In the genomic region with DNA sequence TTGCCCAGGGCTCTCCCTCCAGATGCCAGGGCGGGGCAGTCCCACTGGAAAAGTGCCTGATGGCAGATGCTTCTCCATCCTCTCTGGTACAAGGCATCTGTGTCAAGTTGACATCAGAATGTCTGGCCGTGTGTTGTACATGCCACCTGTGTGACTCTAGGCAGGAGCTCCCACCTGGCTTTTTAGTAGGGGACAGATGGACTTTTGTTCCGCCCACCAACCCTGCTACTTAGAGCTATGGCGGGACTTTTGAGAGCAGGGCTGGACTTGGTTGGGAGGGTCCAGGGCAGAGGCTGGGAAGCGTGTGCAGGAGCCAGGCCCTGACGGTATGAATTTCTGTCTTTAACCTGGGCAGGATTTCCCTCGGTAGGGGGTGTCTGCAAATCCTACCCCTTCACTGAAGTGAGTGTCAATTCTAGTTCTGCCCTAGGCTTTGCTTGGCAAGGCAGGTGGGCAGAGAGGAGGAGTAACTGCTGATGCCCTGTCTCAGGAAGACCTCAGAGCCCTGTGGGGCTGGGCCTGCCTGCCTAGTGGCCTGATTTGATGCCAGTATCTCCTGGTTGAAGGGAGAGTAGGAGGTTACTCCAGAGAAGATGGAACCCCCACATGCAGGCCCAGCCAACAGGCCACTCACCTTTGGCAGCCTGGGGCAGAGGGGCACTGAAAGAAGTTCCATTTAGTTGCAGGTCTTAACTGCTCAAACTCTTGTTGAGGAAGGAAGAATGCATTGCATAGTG, we compare ENCODE assay signal across 14 cellular contexts.
DNase-seq lines count a peak whose midpoint lies in the region; ATAC-seq and TF ChIP-seq lines count a peak whose summit lies in the region.
"Had no signal": no experiment of that assay in that cellular context is flagged by ENCODE, and none has a peak within 500 bp of the region (broad histone marks: within the 10 kb centered on the region; RNA-seq: fewer than 3 reads in every experiment).

No MANE protein-coding gene starts in this region.

- H4K8ac ChIP-seq in IMR-90 (ENCODE audit: low read depth in 2 of 2, low read length in 2 of 2) = peak overlapping the region; percentile 4 to 5; a peak in 2 of 4 replicates

- no peak for TF ChIP-seq POLR2A in IMR-90 (IDR thresholded peaks at IDR 0.05; ENCODE audit: low read depth, low read length)
- no peak for TF ChIP-seq POLR2A in spleen (IDR thresholded peaks at IDR 0.05)

- 0 out of 2 replicates have a peak overlapping the region, but pooled peaks have one; percentile 3 for H2BK120ac ChIP-seq in IMR-90 (ENCODE audit: low read depth, low read length)

- H2BK15ac ChIP-seq in IMR-90 (ENCODE audit: low read depth, low read length) = no peak overlapping the region

- H3K27me3 ChIP-seq in IMR-90 (ENCODE audit: control insufficient read depth, insufficient read depth, low read length) (peaks cover 7% of the 10 kb centered on the region; the same call in 1 of the 2 replicates), spleen (replicated peaks in 1 of 7) (no peaks in the 10 kb centered on the region), H7 (ENCODE audit: control insufficient read depth, insufficient read depth, low read length) (no peaks in the 10 kb centered on the region)

- H3K9me3 Mint-ChIP-seq in activated naive CD4-positive, alpha-beta T cell treated with anti-CD3 and anti-CD28 coated beads, Interleukin-2, amount 50 U/mL, for 72 hours = no peaks in the 10 kb centered on the region

- H2AK9ac ChIP-seq in IMR-90 (replicated peaks; ENCODE audit: low read depth, low read length, poor library complexity) = no peak overlapping the region

- POLR2A ChIA-PET in IMR-90 (lab: Charles Lee; ENCODE audit: unreplicated experiment) = no interaction called here

- H3K23ac ChIP-seq in IMR-90 (ENCODE audit: low read depth, low read length) = no peak overlapping the region

- TF ChIP-seq CTCF in IMR-90 (conservative IDR thresholded peaks at IDR 0.05; ENCODE audit: low read depth, low read length) (no peak), spleen (IDR thresholded peaks at IDR 0.05 in 8 of 11, conservative IDR thresholded peaks at IDR 0.05 in 3 of 11) (no peak)

- H4K5ac ChIP-seq in IMR-90 (ENCODE audit: low read depth, low read length) = 0 out of 2 replicates have a peak overlapping the region, but pooled peaks have one; percentile 32

- H3K4me3 ChIP-seq in IMR-90 (ENCODE audit: insufficient read depth, low read depth, low read length) (no peak overlapping the region), spleen (no peak overlapping the region), H7 (ENCODE audit: insufficient read depth, low read depth, low read length) (no peak overlapping the region)

- no peak overlapping the region; the same call in 1 of the 2 replicates for H4K91ac ChIP-seq in IMR-90 (ENCODE audit: insufficient read depth, low read depth, low read length)

- H2AK5ac ChIP-seq in IMR-90 (ENCODE audit: low read depth, low read length) = no peak overlapping the region

- no peak for TF ChIP-seq RAD21 in IMR-90 (IDR thresholded peaks at IDR 0.05; ENCODE audit: low read length)

- dilution Hi-C loops in IMR-90 (cut with HindIII; ENCODE audit: low sequenced_read_pairs, unreplicated experiment) = no loop called here

- no peak overlapping the region for H2BK20ac ChIP-seq in IMR-90 (ENCODE audit: low read depth, low read length)

- DNase-seq in IMR-90 = no peak
- DNase-seq in NCI-H524 treated with DMSO at 0.1 percent for 48 hours (lab: John Stamatoyannopoulos, UW) = peak; percentile 95
- peak; percentile 82 for DNase-seq in mesenteric fat pad (ENCODE audit: low spot score)
- DNase-seq in spleen = peak; percentile 51
- no peak for DNase-seq in DMS153 (lab: John Stamatoyannopoulos, UW)
- DNase-seq in activated naive CD4-positive, alpha-beta T cell treated with anti-CD3 and anti-CD28 coated beads, Interleukin-2, amount 50 U/mL, for 72 hours (ENCODE audit: low spot score in 2 of 2) = no peak
- no peak for DNase-seq in H7
- DNase-seq: NCI-H1048, NCI-H1436 treated with DMSO at 0.1 percent for 48 hours, NCI-H2081 treated with DMSO at 0.1 percent for 48 hours, NCI-H2227 treated with DMSO at 0.1 percent for 48 hours, NCI-H526 treated with DMSO at 0.1 percent for 48 hours, SHP77 treated with DMSO at 0.1 percent for 48 hours had no signal

- no peaks in the 10 kb centered on the region for H3K79me1 ChIP-seq in IMR-90 (ENCODE audit: low read depth in 1 of 2, low read length in 2 of 2)

- CTCF ChIA-PET in IMR-90 (lab: Yijun Ruan, JAX) = no interaction called here

- peaks cover 13% of the 10 kb centered on the region for H3K4me1 ChIP-seq in IMR-90 (ENCODE audit: control insufficient read depth, insufficient read depth, low read length)
- no peaks in the 10 kb centered on the region for H3K4me1 ChIP-seq in spleen

- no peaks in the 10 kb centered on the region; the same call in 1 of the 2 replicates for H3K9me1 ChIP-seq in IMR-90 (ENCODE audit: insufficient read depth, low read length)

- in situ Hi-C loops in IMR-90 (cut with MboI; ENCODE audit: low sequenced_read_pairs) = no loop called here

- H3K18ac ChIP-seq in IMR-90 (ENCODE audit: low read depth, low read length) = no peak overlapping the region

- H3K56ac ChIP-seq in IMR-90 (ENCODE audit: extremely low read depth, insufficient read depth, low read length) = no peak overlapping the region

- H3K4me2 ChIP-seq in IMR-90 (ENCODE audit: low read depth, low read length) = no peak overlapping the region

- ATAC-seq in IMR-90 (ENCODE audit: low read depth) = no peak
- no peak for ATAC-seq in activated naive CD4-positive, alpha-beta T cell treated with anti-CD3 and anti-CD28 coated beads, Interleukin-2, amount 50 U/mL, for 72 hours

- H3K36me3 ChIP-seq in IMR-90 (ENCODE audit: control insufficient read depth, insufficient read depth, low read length) = no peaks in the 10 kb centered on the region
- H3K36me3 ChIP-seq in spleen = no peaks in the 10 kb centered on the region
- H3K36me3 ChIP-seq in H7 (replicated peaks; ENCODE audit: control insufficient read depth, insufficient read depth, low read length) = no peaks in the 10 kb centered on the region

- no peak overlapping the region for H2AFZ ChIP-seq in IMR-90 (replicated peaks; ENCODE audit: low read length, poor library complexity)

- no peaks in the 10 kb centered on the region for H4K20me1 ChIP-seq in IMR-90 (ENCODE audit: insufficient read depth, low read length)

- no peak overlapping the region for H3K27ac ChIP-seq in IMR-90 (ENCODE audit: insufficient read depth, low read length)
- H3K27ac ChIP-seq in spleen = no peak overlapping the region
- H3K27ac ChIP-seq: C4-2B had no signal

- H3K9ac ChIP-seq in IMR-90 (ENCODE audit: low read depth, low read length) = no peak overlapping the region

- no peaks in the 10 kb centered on the region for H3K36me3 Mint-ChIP-seq in activated naive CD4-positive, alpha-beta T cell treated with anti-CD3 and anti-CD28 coated beads, Interleukin-2, amount 50 U/mL, for 72 hours

- intact Hi-C loops in IMR-90 (cut with micrococcal nuclease) (no loop called here), spleen (cut with DNase I; ENCODE audit: low total_unique reads) (no loop called here)

- H3K14ac ChIP-seq in IMR-90 (replicated peaks; ENCODE audit: low read depth, low read length) = no peak overlapping the region

- H3K4ac ChIP-seq in IMR-90 (ENCODE audit: low read depth, low read length) = no peak overlapping the region

- H3K9me3 ChIP-seq in IMR-90 (ENCODE audit: control insufficient read depth, insufficient read depth, low read length) (peaks cover 3% of the 10 kb centered on the region; the same call in 1 of the 2 replicates), spleen (peaks cover 0 to 10% (median 0%) of the 10 kb centered on the region in 8 donors)

- H2BK5ac ChIP-seq in IMR-90 (ENCODE audit: low read depth, low read length, poor library complexity, severe bottlenecking) = no peak overlapping the region

- peak overlapping the region in 1 of 2 donors; percentile 36 for H3K27ac Mint-ChIP-seq in activated naive CD4-positive, alpha-beta T cell treated with anti-CD3 and anti-CD28 coated beads, Interleukin-2, amount 50 U/mL, for 72 hours

- BruUV-seq in IMR-90 (replicated peaks; lab: Mats Ljungman, UMichigan) = no TSS peak

- 80% methylated on average over 1 of the region's 7 CpGs; no CpG with 5 or more reads in 1 of the 2 experiments for WGBS in IMR-90 (ENCODE audit: extremely low coverage in 2 of 2, insufficient read length in 1 of 2), 2 experiments
- 71 to 97% (median 85%) methylated on average over 6 to 7 of the region's 7 CpGs for WGBS in spleen, 5 donors

TF ChIP-seq in IMR-90, 13 proteins besides CTCF, POLR2A, EP300 and RAD21 (continues in another document):
- no peak for TF ChIP-seq NFE2L2 (IDR thresholded peaks at IDR 0.05; ENCODE audit: low read depth, low read length)
- TF ChIP-seq RCOR1 (IDR thresholded peaks at IDR 0.05; ENCODE audit: insufficient replicate concordance, low read length) = no peak
- TF ChIP-seq FOS (IDR thresholded peaks at IDR 0.05; ENCODE audit: low read depth, low read length) = no peak
- no peak for TF ChIP-seq MXI1 (IDR thresholded peaks at IDR 0.05; ENCODE audit: borderline replicate concordance, low read depth, low read length)
- TF ChIP-seq, protein P1, sequence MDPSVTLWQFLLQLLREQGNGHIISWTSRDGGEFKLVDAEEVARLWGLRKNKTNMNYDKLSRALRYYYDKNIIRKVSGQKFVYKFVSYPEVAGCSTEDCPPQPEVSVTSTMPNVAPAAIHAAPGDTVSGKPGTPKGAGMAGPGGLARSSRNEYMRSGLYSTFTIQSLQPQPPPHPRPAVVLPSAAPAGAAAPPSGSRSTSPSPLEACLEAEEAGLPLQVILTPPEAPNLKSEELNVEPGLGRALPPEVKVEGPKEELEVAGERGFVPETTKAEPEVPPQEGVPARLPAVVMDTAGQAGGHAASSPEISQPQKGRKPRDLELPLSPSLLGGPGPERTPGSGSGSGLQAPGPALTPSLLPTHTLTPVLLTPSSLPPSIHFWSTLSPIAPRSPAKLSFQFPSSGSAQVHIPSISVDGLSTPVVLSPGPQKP (IDR thresholded peaks at IDR 0.05; ENCODE audit: borderline replicate concordance, low read depth, low read length) = no peak
- no peak for TF ChIP-seq MAFK (IDR thresholded peaks at IDR 0.05; ENCODE audit: low read depth, low read length)
- no peak for TF ChIP-seq BHLHE40 (IDR thresholded peaks at IDR 0.05; ENCODE audit: low read depth, low read length)
- TF ChIP-seq CEBPB (IDR thresholded peaks at IDR 0.05; ENCODE audit: low read depth, low read length) = no peak
- no peak for TF ChIP-seq MAZ (IDR thresholded peaks at IDR 0.05; ENCODE audit: borderline replicate concordance, low read depth, low read length)
- TF ChIP-seq CHD1 (IDR thresholded peaks at IDR 0.05; ENCODE audit: low read depth, low read length) = no peak
- TF ChIP-seq, protein P2, sequence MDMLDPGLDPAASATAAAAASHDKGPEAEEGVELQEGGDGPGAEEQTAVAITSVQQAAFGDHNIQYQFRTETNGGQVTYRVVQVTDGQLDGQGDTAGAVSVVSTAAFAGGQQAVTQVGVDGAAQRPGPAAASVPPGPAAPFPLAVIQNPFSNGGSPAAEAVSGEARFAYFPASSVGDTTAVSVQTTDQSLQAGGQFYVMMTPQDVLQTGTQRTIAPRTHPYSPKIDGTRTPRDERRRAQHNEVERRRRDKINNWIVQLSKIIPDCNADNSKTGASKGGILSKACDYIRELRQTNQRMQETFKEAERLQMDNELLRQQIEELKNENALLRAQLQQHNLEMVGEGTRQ (IDR thresholded peaks at IDR 0.05; ENCODE audit: low read depth, low read length) = no peak
- TF ChIP-seq RFX5 (IDR thresholded peaks at IDR 0.05; ENCODE audit: low read depth, low read length) = no peak

Comparison
In these comparisons a context has a peak if more than half of its experiments do, and no peak if none do; other contexts are left out.
1. DNase-seq: peak in NCI-H524 treated with DMSO at 0.1 percent for 48 hours (single experiment), mesenteric fat pad (single experiment) and spleen (single experiment); none in IMR-90 (single experiment), DMS153 (single experiment), activated naive CD4-positive, alpha-beta T cell treated with anti-CD3 and anti-CD28 coated beads, Interleukin-2, amount 50 U/mL, for 72 hours (0 of 2) and H7 (single experiment).